9 cellular contexts compared by ENCODE assay signal in the genomic region with DNA sequence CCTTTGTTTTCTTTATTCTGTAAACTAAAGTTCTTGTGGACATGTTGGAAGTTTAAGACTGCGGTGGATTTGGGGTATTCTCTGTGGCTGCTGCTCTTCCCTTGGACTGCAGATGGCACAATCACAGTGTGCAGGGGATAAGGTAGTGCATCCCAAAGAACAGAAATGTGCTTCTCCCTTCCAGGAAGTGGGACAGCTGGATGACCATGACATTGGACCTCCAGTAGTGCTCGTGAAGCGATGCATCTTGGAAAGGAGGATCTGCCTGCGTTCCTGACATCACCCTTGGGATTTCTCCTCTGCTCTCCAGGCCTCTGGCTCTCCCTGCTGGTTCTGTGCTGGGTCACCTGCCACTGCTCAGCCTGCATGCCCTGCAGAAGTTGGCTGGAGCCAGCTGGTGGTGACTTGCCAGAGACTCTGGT.
A peak's percentile ranks its signal among the peaks of the same experiment; 100 is the strongest.
DNase-seq lines count a peak whose midpoint lies in the region; ATAC-seq and TF ChIP-seq lines count a peak whose summit lies in the region.
"Had no signal": no experiment of that assay in that cellular context is flagged by ENCODE, and none has a peak within 500 bp of the region (broad histone marks: within the 10 kb centered on the region; RNA-seq: fewer than 3 reads in every experiment).

No MANE protein-coding gene starts in this region.

- TF ChIP-seq CTCF in HEK293 (tag by site-specific recombination; IDR thresholded peaks at IDR 0.05) (peak; percentile 81), Peyer's patch (IDR thresholded peaks at IDR 0.05) (no peak), GM20000 (IDR thresholded peaks at IDR 0.05; ENCODE audit: extremely low read depth, missing control alignments) (no peak)

- CTCF ChIA-PET in HEK293 (lab: Yijun Ruan, JAX): interaction anchor here (0.6 to 1.5 kb wide), 9 partner anchors 15 to 1837 kb away, joined by 3 to 6 read pairs (median 3); no protein-coding TSS in a partner anchor

- no peaks in the 10 kb centered on the region for H3K27me3 ChIP-seq in Peyer's patch

- ATAC-seq in HG03439 (IDR thresholded peaks at IDR 0.05; ENCODE audit: unreplicated experiment): no peak
- ATAC-seq: gastroesophageal sphincter had no signal

- DNase-seq in AG08395 (ENCODE audit: low spot score) (peak; percentile 31), UCSD-AML1 (lab: John Stamatoyannopoulos, UW; ENCODE audit: unreplicated experiment) (peak; percentile 12), hepatic stellate cell (ENCODE audit: low spot score) (peak; percentile 22), NOMO-1 (lab: John Stamatoyannopoulos, UW; ENCODE audit: unreplicated experiment in 2 of 2) (no peak), Peyer's patch (no peak), GM20000 (ENCODE audit: low spot score) (no peak)

- H3K9me3 ChIP-seq in HEK293 (ENCODE audit: control insufficient read depth, insufficient read depth, low read depth, low read length) (no peaks in the 10 kb centered on the region), Peyer's patch (no peaks in the 10 kb centered on the region)
- H3K9me3 ChIP-seq: gastroesophageal sphincter had no signal

- no peak for TF ChIP-seq POLR2A in Peyer's patch (IDR thresholded peaks at IDR 0.05)

- POLR2A ChIA-PET in HEK293 (lab: Yijun Ruan, JAX): no interaction called here

- no peaks in the 10 kb centered on the region for H3K36me3 ChIP-seq in HEK293 (ENCODE audit: control insufficient read depth in 2 of 2, insufficient read depth in 1 of 2, low read length in 2 of 2)
- H3K36me3 ChIP-seq in Peyer's patch: no peaks in the 10 kb centered on the region
- H3K36me3 ChIP-seq: gastroesophageal sphincter had no signal

- H3K4me3 ChIP-seq in HEK293 (ENCODE audit: low read depth, low read length) (no peak overlapping the region), Peyer's patch (no peak overlapping the region)
- H3K4me3 ChIP-seq: gastroesophageal sphincter had no signal

- H3K4me1 ChIP-seq in HEK293 (ENCODE audit: control insufficient read depth, insufficient read depth, low read length) (no peaks in the 10 kb centered on the region), Peyer's patch (no peaks in the 10 kb centered on the region)
- H3K4me1 ChIP-seq: gastroesophageal sphincter had no signal

- H3K27ac ChIP-seq in HEK293 (ENCODE audit: extremely low read depth, low read depth, low read length) (no peak overlapping the region), Peyer's patch (no peak overlapping the region)
- H3K27ac ChIP-seq: gastroesophageal sphincter had no signal

TF ChIP-seq in HEK293, 187 proteins besides CTCF, POLR2A, EP300 and RAD21:
- no peak for TF ChIP-seq ZNF621 (tag by site-specific recombination; IDR thresholded peaks at IDR 0.05)
- peak; percentile 27; the same call in 1 of the 2 replicates for TF ChIP-seq ZIC2 (tag by site-specific recombination; IDR thresholded peaks at IDR 0.05)
- TF ChIP-seq ZNF654 (tag by site-specific recombination; IDR thresholded peaks at IDR 0.05; ENCODE audit: low read depth): peak; percentile 44
- TF ChIP-seq, protein P1, sequence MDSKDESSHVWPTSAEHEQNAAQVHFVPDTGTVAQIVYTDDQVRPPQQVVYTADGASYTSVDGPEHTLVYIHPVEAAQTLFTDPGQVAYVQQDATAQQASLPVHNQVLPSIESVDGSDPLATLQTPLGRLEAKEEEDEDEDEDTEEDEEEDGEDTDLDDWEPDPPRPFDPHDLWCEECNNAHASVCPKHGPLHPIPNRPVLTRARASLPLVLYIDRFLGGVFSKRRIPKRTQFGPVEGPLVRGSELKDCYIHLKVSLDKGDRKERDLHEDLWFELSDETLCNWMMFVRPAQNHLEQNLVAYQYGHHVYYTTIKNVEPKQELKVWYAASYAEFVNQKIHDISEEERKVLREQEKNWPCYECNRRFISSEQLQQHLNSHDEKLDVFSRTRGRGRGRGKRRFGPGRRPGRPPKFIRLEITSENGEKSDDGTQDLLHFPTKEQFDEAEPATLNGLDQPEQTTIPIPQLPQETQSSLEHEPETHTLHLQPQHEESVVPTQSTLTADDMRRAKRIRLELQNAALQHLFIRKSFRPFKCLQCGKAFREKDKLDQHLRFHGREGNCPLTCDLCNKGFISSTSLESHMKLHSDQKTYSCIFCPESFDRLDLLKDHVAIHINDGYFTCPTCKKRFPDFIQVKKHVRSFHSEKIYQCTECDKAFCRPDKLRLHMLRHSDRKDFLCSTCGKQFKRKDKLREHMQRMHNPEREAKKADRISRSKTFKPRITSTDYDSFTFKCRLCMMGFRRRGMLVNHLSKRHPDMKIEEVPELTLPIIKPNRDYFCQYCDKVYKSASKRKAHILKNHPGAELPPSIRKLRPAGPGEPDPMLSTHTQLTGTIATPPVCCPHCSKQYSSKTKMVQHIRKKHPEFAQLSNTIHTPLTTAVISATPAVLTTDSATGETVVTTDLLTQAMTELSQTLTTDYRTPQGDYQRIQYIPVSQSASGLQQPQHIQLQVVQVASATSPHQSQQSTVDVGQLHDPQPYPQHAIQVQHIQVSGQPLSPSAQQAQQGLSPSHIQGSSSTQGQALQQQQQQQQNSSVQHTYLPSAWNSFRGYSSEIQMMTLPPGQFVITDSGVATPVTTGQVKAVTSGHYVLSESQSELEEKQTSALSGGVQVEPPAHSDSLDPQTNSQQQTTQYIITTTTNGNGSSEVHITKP (tag by site-specific recombination; IDR thresholded peaks at IDR 0.05): peak; percentile 71
- TF ChIP-seq GLIS1 (tag by site-specific recombination; IDR thresholded peaks at IDR 0.05): peak; percentile 50

Comparison
In these comparisons a context has a peak if more than half of its experiments do, and no peak if none do; other contexts are left out.
1. DNase-seq: peak in AG08395 (single experiment), UCSD-AML1 (single experiment) and hepatic stellate cell (single experiment); none in NOMO-1 (0 of 2), Peyer's patch (0 of 3) and GM20000 (single experiment).